ENCODE assay signal across 8 cellular contexts in the genomic region with DNA sequence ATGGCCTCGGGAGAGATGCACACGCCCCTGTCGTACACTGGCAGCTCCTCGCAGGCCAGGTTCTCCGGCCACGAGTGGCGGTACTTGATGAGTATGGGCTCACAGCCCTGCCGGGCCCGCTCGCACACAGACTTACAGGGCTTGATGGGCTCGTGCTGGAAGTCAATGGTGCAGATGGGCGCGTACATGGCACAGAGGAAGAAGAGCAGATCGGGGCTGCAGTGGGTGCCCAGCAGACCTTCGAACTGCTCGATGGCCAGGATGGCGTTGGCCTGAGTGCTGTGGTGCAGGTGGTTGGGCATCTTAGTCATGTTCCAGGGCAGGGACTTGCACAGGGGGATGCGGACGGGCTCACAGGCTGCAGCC. TPM values are rescaled to one million over a fixed set of nuclear protein-coding genes. Genes with fewer than 3 reads are reported as not detected.
DNase-seq lines count a peak whose midpoint lies in the region; ATAC-seq and TF ChIP-seq lines count a peak whose summit lies in the region.

No MANE protein-coding gene starts in this region.

- CTCF ChIA-PET in A673 (lab: Charles Lee): no interaction called here

- H3K27ac ChIP-seq in A673 (ENCODE audit: low read depth, low read length, poor library complexity, severe bottlenecking) (no peak overlapping the region), HUES64 (ENCODE audit: low read depth, low read length) (no peak overlapping the region), muscle layer of duodenum (ENCODE audit: low read length) (no peak overlapping the region)

- H3K4me1 ChIP-seq in A673 (ENCODE audit: insufficient read depth, low read length, poor library complexity, severe bottlenecking) (peaks cover 21% of the 10 kb centered on the region), HUES64 (ENCODE audit: insufficient read depth, low read length) (peaks cover 20% of the 10 kb centered on the region), muscle layer of duodenum (ENCODE audit: control insufficient read depth in 1 of 2, insufficient read depth in 2 of 2, low read length in 2 of 2) (peaks cover 0 to 17% of the 10 kb centered on the region in 2 donors)

- H3K9me3 ChIP-seq in A673 (ENCODE audit: low read depth, low read length, poor library complexity, severe bottlenecking) (no peaks in the 10 kb centered on the region), HUES64 (ENCODE audit: insufficient read depth, low read depth, low read length) (no peaks in the 10 kb centered on the region), muscle layer of duodenum (ENCODE audit: control insufficient read depth in 1 of 2, low read length in 2 of 2) (no peaks in the 10 kb centered on the region)

- H3K36me3 ChIP-seq in A673 (ENCODE audit: insufficient read depth, low read length, poor library complexity, severe bottlenecking) (no peaks in the 10 kb centered on the region), HUES64 (ENCODE audit: insufficient read depth, low read length) (no peaks in the 10 kb centered on the region), muscle layer of duodenum (ENCODE audit: control insufficient read depth in 1 of 2, insufficient read depth in 2 of 2, low read length in 2 of 2) (no peaks in the 10 kb centered on the region)

- TF ChIP-seq CTCF in A673 (conservative IDR thresholded peaks at IDR 0.05; ENCODE audit: low read depth, low read length): no peak

- H3K9ac ChIP-seq in HUES64 (ENCODE audit: low read depth, low read length): peak overlapping the region; percentile 32; the same call in 1 of the 2 replicates

- no peak overlapping the region for H3K27ac Mint-ChIP-seq in effector memory CD8-positive, alpha-beta T cell

- intact Hi-C loops in A673 (cut with micrococcal nuclease; ENCODE audit: unreplicated experiment): loop anchor here (5.0 kb wide), 1 partner anchor 79 kb away; no protein-coding TSS in a partner anchor

- BruUV-seq in A673 (replicated peaks; lab: Mats Ljungman, UMichigan): no TSS peak

- POLR2A ChIA-PET in A673 (lab: Charles Lee; ENCODE audit: low non-redundant PET): interaction anchor here (0.5 kb wide), 1 partner anchor 26 kb away, joined by 3 read pairs; no protein-coding TSS in a partner anchor

- DNase-seq in A673 (ENCODE audit: low spot score): no peak
- DNase-seq in effector memory CD8-positive, alpha-beta T cell: no peak
- no peak for DNase-seq in hippocampal formation (lab: John Stamatoyannopoulos, UW)
- DNase-seq in T-helper 9 cell: no peak
- no peak for DNase-seq in middle frontal gyrus (ENCODE audit: extremely low spot score, low spot score)

- H3K36me3 Mint-ChIP-seq in effector memory CD8-positive, alpha-beta T cell (ENCODE audit: insufficient read depth): no peaks in the 10 kb centered on the region

- peak overlapping the region; percentile 50 for H3K4me3 ChIP-seq in A673 (ENCODE audit: low read depth, low read length, poor library complexity, severe bottlenecking)
- H3K4me3 ChIP-seq in HUES64 (ENCODE audit: low read length): peak overlapping the region; percentile 80
- peak overlapping the region; percentile 71 to 81 for H3K4me3 ChIP-seq in muscle layer of duodenum (ENCODE audit: low read depth in 1 of 2, low read length in 2 of 2)

- H3K4me1 Mint-ChIP-seq in effector memory CD8-positive, alpha-beta T cell (ENCODE audit: low read depth in 2 of 2): peaks cover 4 to 10% of the 10 kb centered on the region in 2 donors

- no peak for ATAC-seq in effector memory CD8-positive, alpha-beta T cell (replicated peaks)
- no peak for ATAC-seq in GM19452 (IDR thresholded peaks at IDR 0.05; ENCODE audit: unreplicated experiment)

- no peaks in the 10 kb centered on the region for H3K27me3 ChIP-seq in A673 (replicated peaks; ENCODE audit: insufficient read depth, low read depth, low read length, poor library complexity)
- peaks cover 39% of the 10 kb centered on the region for H3K27me3 ChIP-seq in HUES64 (ENCODE audit: insufficient read depth, low read length)
- H3K27me3 ChIP-seq in muscle layer of duodenum (ENCODE audit: low read depth, low read length): no peaks in the 10 kb centered on the region

- peaks cover 79 to 80% of the 10 kb centered on the region in 2 donors for H3K27me3 Mint-ChIP-seq in effector memory CD8-positive, alpha-beta T cell

- H3K4me3 Mint-ChIP-seq in effector memory CD8-positive, alpha-beta T cell: peak overlapping the region; percentile 5 to 30

- H3K9me3 Mint-ChIP-seq in effector memory CD8-positive, alpha-beta T cell: no peaks in the 10 kb centered on the region

- WGBS in HUES64: 10% methylated on average over 19 of the region's 19 CpGs

RNA-seq across cellular contexts. Expression of a gene that starts 0.4 kb away (rescaled TPM):
- total RNA-seq in A673 (2021): 1.8 and 3.6 TPM in 2 replicates
- polyA plus RNA-seq in HUES64 (2013, experiment 1 of 2): 10.8 TPM
- 13.6 TPM for polyA plus RNA-seq in HUES64 (2013, experiment 2 of 2)
